In the genomic region with DNA sequence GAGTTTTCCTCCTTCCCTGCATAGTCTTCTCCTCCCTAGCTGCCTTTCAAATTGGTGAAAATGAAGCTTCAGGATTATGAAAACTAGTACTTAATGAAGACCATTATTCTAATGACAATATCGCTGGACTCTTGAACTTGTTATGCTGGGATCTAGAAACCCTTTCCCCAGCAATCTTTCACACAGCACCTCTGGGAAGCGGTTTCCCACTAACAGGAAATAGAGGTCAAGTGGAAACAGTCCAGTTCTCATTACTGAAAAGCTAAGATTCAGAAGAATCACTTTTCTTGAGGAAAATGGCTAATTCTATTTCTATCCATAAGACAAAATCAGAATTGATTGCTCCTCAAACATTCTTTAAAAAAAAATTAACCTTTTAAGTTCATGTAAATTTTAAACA, we compare ENCODE assay signal across 2 cellular contexts.
TF ChIP-seq lines count a peak whose summit lies in the region.

No MANE protein-coding gene starts in this region.

TF ChIP-seq in HepG2, 621 proteins besides CTCF, POLR2A, EP300 and RAD21:
- TF ChIP-seq ZNF619 (CRISPR knock-in tag; IDR thresholded peaks at IDR 0.05) (no peak), NCOR1 (IDR thresholded peaks at IDR 0.05; ENCODE audit: borderline replicate concordance, low read length) (0 out of 2 replicates have a peak, but pooled peaks have one; percentile 20)

TF ChIP-seq in HEK293T, 16 proteins besides CTCF, POLR2A, EP300 and RAD21:
- TF ChIP-seq TARDBP (IDR thresholded peaks at IDR 0.05) (no peak), CTBP1 (IDR thresholded peaks at IDR 0.05; ENCODE audit: borderline replicate concordance) (no peak), L3MBTL2 (conservative IDR thresholded peaks at IDR 0.05) (no peak), ZNF384 (IDR thresholded peaks at IDR 0.05) (no peak), SUZ12 (IDR thresholded peaks at IDR 0.05) (no peak), SP1 (IDR thresholded peaks at IDR 0.05) (no peak), NFRKB (IDR thresholded peaks at IDR 0.05) (no peak), PKNOX1 (IDR thresholded peaks at IDR 0.05) (no peak), ELF4 (IDR thresholded peaks at IDR 0.05) (no peak), FOXK2 (IDR thresholded peaks at IDR 0.05) (no peak)
